In the genomic region with DNA sequence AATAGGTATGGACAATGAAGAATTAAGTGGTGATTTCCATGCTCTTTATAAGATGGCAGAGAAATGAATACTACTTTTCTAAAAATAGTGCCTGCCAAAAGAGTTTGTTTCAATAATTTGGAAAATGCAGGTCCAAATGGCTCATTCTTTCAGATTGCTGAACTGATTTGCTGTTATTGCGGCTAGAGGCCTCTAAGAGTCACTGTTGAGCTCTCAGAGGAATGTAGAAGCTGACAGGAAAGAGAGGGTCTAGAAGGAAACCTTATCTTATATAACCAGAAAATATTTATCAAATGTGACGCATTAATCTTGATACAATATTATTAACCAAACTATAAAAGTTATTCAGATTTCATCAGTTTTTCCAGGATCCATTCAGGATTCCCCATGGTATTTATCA, we compare ENCODE assay signal across 8 cellular contexts.
DNase-seq lines count a peak whose midpoint lies in the region; ATAC-seq, FAIRE-seq and TF ChIP-seq lines count a peak whose summit lies in the region.

No MANE protein-coding gene starts in this region.

- no peak for ATAC-seq in heart left ventricle
- no peak for ATAC-seq in left ventricle myocardium superior
- no peak for ATAC-seq in HG03039 (IDR thresholded peaks at IDR 0.05; ENCODE audit: unreplicated experiment)
- ATAC-seq in GM18873 (IDR thresholded peaks at IDR 0.05; ENCODE audit: low FRiP score, unreplicated experiment), result no peak

- no peak overlapping the region for H3K4me3 ChIP-seq in heart left ventricle
- H3K4me3 ChIP-seq in endothelial cell of umbilical vein (replicated peaks in 1 of 3; ENCODE audit: insufficient read depth in 1 of 3, low read depth in 1 of 3, low read length in 3 of 3), result no peak overlapping the region
- no peak overlapping the region for H3K4me3 ChIP-seq in spleen

- POLR2A ChIA-PET in endothelial cell of umbilical vein (lab: Charles Lee), result no interaction called here

- no peak for TF ChIP-seq POLR2A in heart left ventricle (IDR thresholded peaks at IDR 0.05)
- no peak for TF ChIP-seq POLR2A in endothelial cell of umbilical vein (IDR thresholded peaks at IDR 0.05; ENCODE audit: low read depth, low read length)
- no peak for TF ChIP-seq POLR2A in spleen (IDR thresholded peaks at IDR 0.05)

- H3K4me2 ChIP-seq in endothelial cell of umbilical vein (ENCODE audit: insufficient read depth, low read length), result no peak overlapping the region

- H4K20me1 ChIP-seq in endothelial cell of umbilical vein (replicated peaks; ENCODE audit: control insufficient read depth, extremely low read depth, insufficient read depth, low read length), result no peaks in the 10 kb centered on the region

- TF ChIP-seq CTCF in heart left ventricle (IDR thresholded peaks at IDR 0.05) (peak in 11 of 12 donors; percentile 15 to 48 (median 27)), endothelial cell of umbilical vein (IDR thresholded peaks at IDR 0.05; ENCODE audit: extremely low read depth in 1 of 2, insufficient read depth in 1 of 2, low read depth in 1 of 2, low read length in 2 of 2) (peak; percentile 11 to 28), spleen (IDR thresholded peaks at IDR 0.05 in 8 of 11, conservative IDR thresholded peaks at IDR 0.05 in 3 of 11) (peak in 7 of 11 experiments; percentile 15 to 53 (median 40))

- peak; percentile 75 for FAIRE-seq in endothelial cell of umbilical vein (lab: Jason Lieb, UNC)

- H3K9ac ChIP-seq in endothelial cell of umbilical vein (replicated peaks; ENCODE audit: extremely low read depth, insufficient read depth, low read length), result no peak overlapping the region

- H3K27ac ChIP-seq in heart left ventricle (no peak overlapping the region), endothelial cell of umbilical vein (ENCODE audit: insufficient read depth, low read depth, low read length) (no peak overlapping the region), spleen (no peak overlapping the region)

- no peaks in the 10 kb centered on the region for H3K79me2 ChIP-seq in endothelial cell of umbilical vein (ENCODE audit: control insufficient read depth, insufficient read depth, low read length)

- CTCF ChIA-PET in endothelial cell of umbilical vein (lab: Charles Lee), result interaction anchor here (0.6 to 1.7 kb wide), 11 partner anchors 9 to 115 kb away, joined by 3 to 10 read pairs (median 4); no protein-coding TSS in a partner anchor

- peaks cover 0 to 21% (median 0%) of the 10 kb centered on the region in 9 donors for H3K27me3 ChIP-seq in heart left ventricle
- no peaks in the 10 kb centered on the region for H3K27me3 ChIP-seq in endothelial cell of umbilical vein (ENCODE audit: control insufficient read depth in 2 of 2, insufficient read depth in 2 of 2, low read length in 2 of 2)
- peaks cover 0 to 13% (median 0%) of the 10 kb centered on the region in 7 donors for H3K27me3 ChIP-seq in spleen (replicated peaks in 1 of 7)

- intact Hi-C loops in heart left ventricle (cut with DNase I), result no loop called here
- intact Hi-C loops in left ventricle myocardium superior (cut with micrococcal nuclease), result no loop called here
- intact Hi-C loops in endothelial cell of umbilical vein (cut with micrococcal nuclease), result loop anchor here (1.0 kb wide), 1 partner anchor 77 kb away; no protein-coding TSS in a partner anchor
- intact Hi-C loops in spleen (cut with DNase I; ENCODE audit: low total_unique reads), result no loop called here

- no peaks in the 10 kb centered on the region for H3K9me1 ChIP-seq in endothelial cell of umbilical vein (replicated peaks; ENCODE audit: control insufficient read depth, extremely low read depth, insufficient read depth, low read length)

- H3K4me1 ChIP-seq in heart left ventricle (peaks cover 0 to 8% (median 0%) of the 10 kb centered on the region in 12 donors), endothelial cell of umbilical vein (ENCODE audit: control insufficient read depth, extremely low read depth, insufficient read depth, low read length) (no peaks in the 10 kb centered on the region), spleen (no peaks in the 10 kb centered on the region)

- no peaks in the 10 kb centered on the region for H3K36me3 ChIP-seq in heart left ventricle
- no peaks in the 10 kb centered on the region for H3K36me3 ChIP-seq in endothelial cell of umbilical vein (ENCODE audit: control insufficient read depth in 2 of 2, extremely low read depth in 1 of 2, insufficient read depth in 2 of 2, low read length in 2 of 2)
- no peaks in the 10 kb centered on the region for H3K36me3 ChIP-seq in spleen

- WGBS in heart left ventricle, 4 donors, result 9 to 16% (median 11%) methylated on average over 2 of the region's 2 CpGs
- WGBS in spleen, 5 donors, result 0 to 7% (median 4%) methylated on average over 2 of the region's 2 CpGs

- BruUV-seq in endothelial cell of umbilical vein (replicated peaks; lab: Mats Ljungman, UMichigan), result no TSS peak

- no peak overlapping the region for H2AFZ ChIP-seq in endothelial cell of umbilical vein (ENCODE audit: low read depth, low read length)

- DNase-seq in heart left ventricle, result no peak
- DNase-seq in left ventricle myocardium superior, result no peak
- DNase-seq in NCI-H2227 (lab: John Stamatoyannopoulos, UW; ENCODE audit: unreplicated experiment), result peak; percentile 55
- peak; percentile 3 for DNase-seq in endothelial cell of umbilical vein (ENCODE audit: low read depth, low spot score)
- no peak for DNase-seq in spleen
- no peak for DNase-seq in effector CD4-positive, alpha-beta T cell

- H3K9me3 ChIP-seq in heart left ventricle (no peaks in the 10 kb centered on the region), endothelial cell of umbilical vein (replicated peaks; ENCODE audit: control insufficient read depth, insufficient read depth, low read length) (no peaks in the 10 kb centered on the region), spleen (no peaks in the 10 kb centered on the region)

- dilution Hi-C loops in endothelial cell of umbilical vein (cut with MboI; ENCODE audit: extremely low pct_ligation_motif_present, low sequenced_read_pairs), result no loop called here

TF ChIP-seq in endothelial cell of umbilical vein, 7 proteins besides CTCF, POLR2A, EP300 and RAD21:
- TF ChIP-seq JUN (IDR thresholded peaks at IDR 0.05; ENCODE audit: borderline replicate concordance, insufficient read depth, insufficient read length, low read depth), result no peak
- TF ChIP-seq MYC (IDR thresholded peaks at IDR 0.05; ENCODE audit: low read depth, low read length), result no peak
- no peak for TF ChIP-seq EZH2 (IDR thresholded peaks at IDR 0.05; ENCODE audit: borderline replicate concordance, low read depth, low read length, severe bottlenecking)
- TF ChIP-seq, protein P1, sequence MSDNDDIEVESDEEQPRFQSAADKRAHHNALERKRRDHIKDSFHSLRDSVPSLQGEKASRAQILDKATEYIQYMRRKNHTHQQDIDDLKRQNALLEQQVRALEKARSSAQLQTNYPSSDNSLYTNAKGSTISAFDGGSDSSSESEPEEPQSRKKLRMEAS (IDR thresholded peaks at IDR 0.05; ENCODE audit: insufficient read depth, insufficient read length), result no peak
- TF ChIP-seq POLR2AphosphoS5 (IDR thresholded peaks at IDR 0.05; ENCODE audit: insufficient read depth, low read depth, low read length), result no peak
- no peak for TF ChIP-seq GATA2 (IDR thresholded peaks at IDR 0.05; ENCODE audit: insufficient read depth, insufficient read length, low read depth, low read length)
- no peak for TF ChIP-seq FOS (IDR thresholded peaks at IDR 0.05; ENCODE audit: borderline replicate concordance, insufficient read depth, low read length)

Comparison
In these comparisons a context has a peak if more than half of its experiments do, and no peak if none do; other contexts are left out.
1. DNase-seq: peak in NCI-H2227 (single experiment) and endothelial cell of umbilical vein (single experiment); none in heart left ventricle (0 of 5), left ventricle myocardium superior (single experiment), spleen (single experiment) and effector CD4-positive, alpha-beta T cell (single experiment).
2. Peak in every context shown above with its lines, with median percentiles within 50 percentile points of each other: CTCF ChIP-seq.